Comparison of ENCODE assay signal across 8 cellular contexts in the genomic region with DNA sequence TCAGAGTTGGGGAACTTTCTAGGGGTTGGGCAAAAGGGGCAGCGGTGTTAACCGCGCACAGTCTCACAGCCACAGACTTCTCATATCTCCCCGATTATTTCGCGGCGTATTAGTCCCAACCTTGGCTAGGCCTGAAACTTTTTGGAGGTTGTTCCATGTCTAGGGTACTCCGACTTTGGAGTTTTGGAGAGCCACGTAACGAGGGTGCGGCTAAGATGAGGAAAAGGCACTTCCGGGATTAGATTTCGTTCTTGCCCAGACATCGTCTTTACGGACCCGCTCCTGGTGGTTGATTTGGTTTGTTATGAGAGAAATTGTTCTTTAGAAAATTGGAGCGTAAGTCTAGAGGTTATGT. TPM values are rescaled to one million over a fixed set of nuclear protein-coding genes. Genes with fewer than 3 reads are reported as not detected.
DNase-seq lines count a peak whose midpoint lies in the region; ATAC-seq, FAIRE-seq and TF ChIP-seq lines count a peak whose summit lies in the region.

No MANE protein-coding gene starts in this region.

- TF ChIP-seq CTCF in A549 (IDR thresholded peaks at IDR 0.05), result no peak
- TF ChIP-seq CTCF in GM12865 (IDR thresholded peaks at IDR 0.05; ENCODE audit: insufficient read depth, low read depth, low read length, missing control alignments), result no peak
- no peak for TF ChIP-seq CTCF in endothelial cell of umbilical vein (IDR thresholded peaks at IDR 0.05; ENCODE audit: extremely low read depth in 1 of 2, insufficient read depth in 1 of 2, low read depth in 1 of 2, low read length in 2 of 2)
- TF ChIP-seq CTCF in neural crest cell (conservative IDR thresholded peaks at IDR 0.05), result peak; percentile 18

- peak overlapping the region; percentile 99 for H3K27ac Mint-ChIP-seq in neural crest cell (ENCODE audit: unreplicated experiment)

- H3K27me3 Mint-ChIP-seq in neural crest cell (ENCODE audit: low read depth), result no peaks in the 10 kb centered on the region

- peak overlapping the region; percentile 87 for H3K9ac ChIP-seq in endothelial cell of umbilical vein (replicated peaks; ENCODE audit: extremely low read depth, insufficient read depth, low read length)

- peak overlapping the region; percentile 66 for H2AFZ ChIP-seq in endothelial cell of umbilical vein (ENCODE audit: low read depth, low read length)

- H3K4me3 Mint-ChIP-seq in neural crest cell, result peak overlapping the region; percentile 100

- TF ChIP-seq EP300 in A549 (IDR thresholded peaks at IDR 0.05), result no peak

- DNase-seq in A549 (ENCODE audit: low read depth in 1 of 2, low spot score in 1 of 2) (peak; percentile 39 to 40), GM12865 (ENCODE audit: low read depth) (peak; percentile 37), T follicular helper cell (ENCODE audit: low read depth) (peak; percentile 4), endothelial cell of umbilical vein (ENCODE audit: low read depth, low spot score) (no peak), neural crest cell (ENCODE audit: low read depth, low spot score) (no peak), DMS153 treated with DMSO at 0.1 percent for 48 hours (lab: John Stamatoyannopoulos, UW; ENCODE audit: unreplicated experiment) (no peak), activated gamma-delta T cell (lab: John Stamatoyannopoulos, UW) (no peak)

- no peaks in the 10 kb centered on the region for H3K36me3 ChIP-seq in endothelial cell of umbilical vein (ENCODE audit: control insufficient read depth in 2 of 2, extremely low read depth in 1 of 2, insufficient read depth in 2 of 2, low read length in 2 of 2)

- peaks cover 34% of the 10 kb centered on the region for H3K4me1 Mint-ChIP-seq in neural crest cell

- H3K4me3 ChIP-seq in A549 (peak overlapping the region; percentile 73), GM12865 (ENCODE audit: low read depth, low read length) (peak overlapping the region; percentile 93), endothelial cell of umbilical vein (replicated peaks in 1 of 3; ENCODE audit: insufficient read depth in 1 of 3, low read depth in 1 of 3, low read length in 3 of 3) (peak overlapping the region; percentile 76 to 99 (median 86))

- FAIRE-seq in A549 (lab: Jason Lieb, UNC) (no peak), endothelial cell of umbilical vein (lab: Jason Lieb, UNC) (no peak)

- no peaks in the 10 kb centered on the region for H3K36me3 Mint-ChIP-seq in neural crest cell (ENCODE audit: low read depth)

- H3K9me1 ChIP-seq in endothelial cell of umbilical vein (replicated peaks; ENCODE audit: control insufficient read depth, extremely low read depth, insufficient read depth, low read length), result no peaks in the 10 kb centered on the region

- H3K9me3 Mint-ChIP-seq in neural crest cell, result no peaks in the 10 kb centered on the region

- dilution Hi-C loops in endothelial cell of umbilical vein (cut with MboI; ENCODE audit: extremely low pct_ligation_motif_present, low sequenced_read_pairs), result no loop called here

- POLR2A ChIA-PET in A549 (lab: Yijun Ruan, JAX) (interaction anchor here (1.0 to 1.5 kb wide), 4 partner anchors 9 to 22 kb away, joined by 5 to 34 read pairs (median 8); no protein-coding TSS in a partner anchor), endothelial cell of umbilical vein (lab: Charles Lee) (interaction anchor here (2.2 kb wide), 1 partner anchor 9 kb away, joined by 7 read pairs; no protein-coding TSS in a partner anchor)

- TF ChIP-seq POLR2A in A549 (IDR thresholded peaks at IDR 0.05; ENCODE audit: low read length) (no peak), endothelial cell of umbilical vein (IDR thresholded peaks at IDR 0.05; ENCODE audit: low read depth, low read length) (no peak)

- intact Hi-C loops in endothelial cell of umbilical vein (cut with micrococcal nuclease), result loop anchor here (1.0 to 2.0 kb wide), 2 partner anchors 203 to 759 kb away; partner anchors contain the start of gene CYP46A1

- ATAC-seq in A549, result peak in 1 of 2 experiments; percentile 7; a peak in 3 of 6 replicates
- ATAC-seq in HG02759 (IDR thresholded peaks at IDR 0.05; ENCODE audit: unreplicated experiment), result no peak

- H3K79me2 ChIP-seq in endothelial cell of umbilical vein (ENCODE audit: control insufficient read depth, insufficient read depth, low read length), result peaks cover 86% of the 10 kb centered on the region

- peak overlapping the region; percentile 82 to 96 for H3K27ac ChIP-seq in A549
- peak overlapping the region; percentile 66 for H3K27ac ChIP-seq in endothelial cell of umbilical vein (ENCODE audit: insufficient read depth, low read depth, low read length)

- TF ChIP-seq RAD21 in A549 (conservative IDR thresholded peaks at IDR 0.05 in 1 of 2, IDR thresholded peaks at IDR 0.05 in 1 of 2), result no peak

- WGBS in A549 (ENCODE audit: missing lambda C conversion rate), result 1% methylated on average over 17 of the region's 17 CpGs

- H3K4me1 ChIP-seq in A549 (peaks cover 24% of the 10 kb centered on the region), endothelial cell of umbilical vein (ENCODE audit: control insufficient read depth, extremely low read depth, insufficient read depth, low read length) (peaks cover 23% of the 10 kb centered on the region)

- CTCF ChIA-PET in A549 (lab: Yijun Ruan, JAX) (interaction anchor here (1.4 to 1.5 kb wide), 2 partner anchors 12 kb away, joined by 3 to 5 read pairs; no protein-coding TSS in a partner anchor), endothelial cell of umbilical vein (lab: Charles Lee) (no interaction called here)

- no peaks in the 10 kb centered on the region for H3K9me3 ChIP-seq in A549
- H3K9me3 ChIP-seq in endothelial cell of umbilical vein (replicated peaks; ENCODE audit: control insufficient read depth, insufficient read depth, low read length), result no peaks in the 10 kb centered on the region

- peaks cover 17% of the 10 kb centered on the region for H4K20me1 ChIP-seq in endothelial cell of umbilical vein (replicated peaks; ENCODE audit: control insufficient read depth, extremely low read depth, insufficient read depth, low read length)

- H3K4me2 ChIP-seq in A549 (peak overlapping the region; percentile 86), endothelial cell of umbilical vein (ENCODE audit: insufficient read depth, low read length) (peak overlapping the region; percentile 95)

- no TSS peak for BruUV-seq in endothelial cell of umbilical vein (replicated peaks; lab: Mats Ljungman, UMichigan)

- H3K27me3 ChIP-seq in endothelial cell of umbilical vein (ENCODE audit: control insufficient read depth in 2 of 2, insufficient read depth in 2 of 2, low read length in 2 of 2), result no peaks in the 10 kb centered on the region

TF ChIP-seq in A549, 52 proteins besides CTCF, POLR2A, EP300 and RAD21:
- TF ChIP-seq NFE2L2 (conservative IDR thresholded peaks at IDR 0.05; ENCODE audit: low read length), result no peak

TF ChIP-seq in endothelial cell of umbilical vein, 7 proteins besides CTCF, POLR2A, EP300 and RAD21:
- no peak for TF ChIP-seq JUN (IDR thresholded peaks at IDR 0.05; ENCODE audit: borderline replicate concordance, insufficient read depth, insufficient read length, low read depth)
- no peak for TF ChIP-seq EZH2 (IDR thresholded peaks at IDR 0.05; ENCODE audit: borderline replicate concordance, low read depth, low read length, severe bottlenecking)
- no peak for TF ChIP-seq GATA2 (IDR thresholded peaks at IDR 0.05; ENCODE audit: insufficient read depth, insufficient read length, low read depth, low read length)
TF ChIP-seq in endothelial cell of umbilical vein: peak in this region for 0.

RNA-seq across cellular contexts. Expression of gene CCNK, which starts 0.5 kb away (rescaled TPM):
- 22.7 and 38.9 TPM in 2 replicates for polyA plus RNA-seq in A549 (2011; rRNA removed)
- polyA plus RNA-seq in A549 (2012; cell fraction: cytosol; rRNA removed), result 14.7 and 16.4 TPM in 2 replicates
- 12.0 and 19.6 TPM in 2 replicates for polyA plus RNA-seq in A549 (2012; cell fraction: nucleus; rRNA removed)
- 46.6 to 50.8 TPM (median 50.6 TPM) in 3 replicates for polyA plus RNA-seq in A549 (2017; fragmentation: RNase III; extraction: RNeasy Plus Mini Kit Qiagen cat#74134 plus additional on column Dnase treatment)
- polyA minus RNA-seq in A549 (2011; rRNA and poly(A)+ RNA removed), result 32.7 and 36.2 TPM in 2 replicates
- 59.3 and 59.6 TPM in 2 replicates for total RNA-seq in endothelial cell of umbilical vein
- polyA plus RNA-seq in endothelial cell of umbilical vein, result 5.8 and 11.9 TPM in 2 replicates
- 16.6 and 18.5 TPM in 2 replicates for polyA plus RNA-seq in endothelial cell of umbilical vein (2011; cell fraction: cytosol; rRNA removed)
- polyA plus RNA-seq in endothelial cell of umbilical vein (2011; cell fraction: nucleus; rRNA removed), result 32.5 and 33.8 TPM in 2 replicates
- 45.7 and 63.8 TPM in 2 replicates for polyA plus RNA-seq in endothelial cell of umbilical vein (2012)
- polyA minus RNA-seq in endothelial cell of umbilical vein, result 14.2 and 23.9 TPM in 2 replicates
- polyA minus RNA-seq in endothelial cell of umbilical vein (2011; cell fraction: cytosol; rRNA and poly(A)+ RNA removed), result 15.0 TPM
- polyA minus RNA-seq in endothelial cell of umbilical vein (2011; cell fraction: nucleus; rRNA and poly(A)+ RNA removed), result 34.0 and 45.9 TPM in 2 replicates
- total RNA-seq in neural crest cell, result 69.6 and 71.8 TPM in 2 replicates

RNA-seq across cellular contexts. Expression of gene SETD3, which starts 1.1 kb away (rescaled TPM):
- polyA plus RNA-seq in A549 (2011; rRNA removed) (53.9 and 59.7 TPM in 2 replicates), A549 (2017; fragmentation: RNase III; extraction: RNeasy Plus Mini Kit Qiagen cat#74134 plus additional on column Dnase treatment) (41.2 to 44.7 TPM (median 43.1 TPM) in 3 replicates), endothelial cell of umbilical vein (18.1 and 18.7 TPM in 2 replicates)
- polyA plus RNA-seq in A549 (2012; cell fraction: cytosol; rRNA removed), result 19.3 and 25.5 TPM in 2 replicates
- 8.5 and 11.1 TPM in 2 replicates for polyA plus RNA-seq in A549 (2012; cell fraction: nucleus; rRNA removed)
- 47.2 and 53.5 TPM in 2 replicates for polyA minus RNA-seq in A549 (2011; rRNA and poly(A)+ RNA removed)
- total RNA-seq in endothelial cell of umbilical vein (51.9 and 53.1 TPM in 2 replicates), neural crest cell (33.1 and 36.1 TPM in 2 replicates)
- polyA plus RNA-seq in endothelial cell of umbilical vein (2011; cell fraction: cytosol; rRNA removed), result 23.4 and 23.7 TPM in 2 replicates
- 23.3 and 29.3 TPM in 2 replicates for polyA plus RNA-seq in endothelial cell of umbilical vein (2011; cell fraction: nucleus; rRNA removed)
- polyA plus RNA-seq in endothelial cell of umbilical vein (2012), result 38.7 and 46.1 TPM in 2 replicates
- 35.6 and 39.3 TPM in 2 replicates for polyA minus RNA-seq in endothelial cell of umbilical vein
- polyA minus RNA-seq in endothelial cell of umbilical vein (2011; cell fraction: cytosol; rRNA and poly(A)+ RNA removed), result 52.2 TPM
- 30.9 and 39.5 TPM in 2 replicates for polyA minus RNA-seq in endothelial cell of umbilical vein (2011; cell fraction: nucleus; rRNA and poly(A)+ RNA removed)

Comparison
In these comparisons a context has a peak if more than half of its experiments do, and no peak if none do; other contexts are left out.
1. DNase-seq: peak in A549 (2 of 2), GM12865 (single experiment) and T follicular helper cell (single experiment); none in endothelial cell of umbilical vein (single experiment), neural crest cell (single experiment), DMS153 treated with DMSO at 0.1 percent for 48 hours (single experiment) and activated gamma-delta T cell (single experiment).
2. Peak in every context shown above with its lines, with median percentiles within 50 percentile points of each other: H3K4me3 ChIP-seq.